In genomic region chr18:62566199-62566598, GRCh38 we compare ENCODE assay signal across 9 cellular contexts. TPM values are rescaled to one million over a fixed set of nuclear protein-coding genes. Genes with fewer than 3 reads are reported as not detected.
DNase-seq lines count a peak whose midpoint lies in the region; ATAC-seq and TF ChIP-seq lines count a peak whose summit lies in the region.
"Had no signal": no experiment of that assay in that cellular context is flagged by ENCODE, and none has a peak within 500 bp of the region (broad histone marks: within the 10 kb centered on the region; RNA-seq: fewer than 3 reads in every experiment).

No MANE protein-coding gene starts in this region.

- H3K27me3 ChIP-seq in RWPE2 (ENCODE audit: insufficient read depth, poor library complexity, severe bottlenecking): no peaks in the 10 kb centered on the region

- no peak overlapping the region for H3K27ac ChIP-seq in RWPE2 (ENCODE audit: poor library complexity, severe bottlenecking)
- H3K27ac ChIP-seq: KMS-11 had no signal

- no peaks in the 10 kb centered on the region for H3K27me3 Mint-ChIP-seq in activated T-cell treated with anti-CD3 and anti-CD28 coated beads, Interleukin-2, amount 50 U/mL, for 24 hours
- no peaks in the 10 kb centered on the region for H3K27me3 Mint-ChIP-seq in activated T-cell treated with anti-CD3 and anti-CD28 coated beads, Interleukin-2, amount 50 U/mL, for 4 hours (ENCODE audit: low read depth)

- H3K4me1 Mint-ChIP-seq in activated T-cell treated with anti-CD3 and anti-CD28 coated beads, Interleukin-2, amount 50 U/mL, for 24 hours (ENCODE audit: low read depth): peaks cover 9% of the 10 kb centered on the region
- peaks cover 3% of the 10 kb centered on the region for H3K4me1 Mint-ChIP-seq in activated T-cell treated with anti-CD3 and anti-CD28 coated beads, Interleukin-2, amount 50 U/mL, for 4 hours (ENCODE audit: low read depth)

- H3K9me3 ChIP-seq in RWPE2 (ENCODE audit: severe bottlenecking): no peaks in the 10 kb centered on the region

- no peaks in the 10 kb centered on the region for H3K9me3 Mint-ChIP-seq in activated T-cell treated with anti-CD3 and anti-CD28 coated beads, Interleukin-2, amount 50 U/mL, for 24 hours
- H3K9me3 Mint-ChIP-seq in activated T-cell treated with anti-CD3 and anti-CD28 coated beads, Interleukin-2, amount 50 U/mL, for 4 hours: no peaks in the 10 kb centered on the region

- H3K4me1 ChIP-seq in RWPE2 (ENCODE audit: insufficient read depth, poor library complexity, severe bottlenecking): no peaks in the 10 kb centered on the region

- peaks cover 93% of the 10 kb centered on the region for H3K36me3 Mint-ChIP-seq in activated T-cell treated with anti-CD3 and anti-CD28 coated beads, Interleukin-2, amount 50 U/mL, for 24 hours (ENCODE audit: low read depth)
- peaks cover 65% of the 10 kb centered on the region for H3K36me3 Mint-ChIP-seq in activated T-cell treated with anti-CD3 and anti-CD28 coated beads, Interleukin-2, amount 50 U/mL, for 4 hours (ENCODE audit: insufficient read depth)

- H3K4me3 Mint-ChIP-seq in activated T-cell treated with anti-CD3 and anti-CD28 coated beads, Interleukin-2, amount 50 U/mL, for 24 hours: no peak overlapping the region
- H3K4me3 Mint-ChIP-seq in activated T-cell treated with anti-CD3 and anti-CD28 coated beads, Interleukin-2, amount 50 U/mL, for 4 hours: no peak overlapping the region

- peak; percentile 35 for TF ChIP-seq CTCF in RWPE2 (IDR thresholded peaks at IDR 0.05; ENCODE audit: poor library complexity, severe bottlenecking)

- peaks cover 55% of the 10 kb centered on the region for H3K36me3 ChIP-seq in RWPE2 (ENCODE audit: low read depth)

- H3K27ac Mint-ChIP-seq in activated T-cell treated with anti-CD3 and anti-CD28 coated beads, Interleukin-2, amount 50 U/mL, for 24 hours: peak overlapping the region; percentile 35

- no peak overlapping the region for H3K4me3 ChIP-seq in RWPE2 (ENCODE audit: severe bottlenecking)

- no peak for DNase-seq in activated T-cell treated with anti-CD3 and anti-CD28 coated beads, Interleukin-2, amount 50 U/mL, for 24 hours
- no peak for DNase-seq in activated T-cell treated with anti-CD3 and anti-CD28 coated beads, Interleukin-2, amount 50 U/mL, for 4 hours
- DNase-seq in RWPE2 (ENCODE audit: low spot score): no peak
- DNase-seq in glomerular visceral epithelial cell (ENCODE audit: extremely low spot score): peak; percentile 29
- peak; percentile 17 for DNase-seq in stromal cell of bone marrow (ENCODE audit: low read depth)
- no peak for DNase-seq in stimulated activated CD8-positive, alpha-beta memory T cell treated with anti-CD3 and anti-CD28 coated beads, Interleukin-4, amount 100 ng/mL, for 48 hours
- DNase-seq in HK-2 (ENCODE audit: unreplicated experiment): no peak

- ATAC-seq in activated T-cell treated with anti-CD3 and anti-CD28 coated beads, Interleukin-2, amount 50 U/mL, for 4 hours: no peak
- no peak for ATAC-seq in RWPE2 (ENCODE audit: low read depth)
- no peak for ATAC-seq in HG03521 (IDR thresholded peaks at IDR 0.05; ENCODE audit: unreplicated experiment)

RNA-seq across cellular contexts. Expression of gene ZCCHC2, which starts 43.4 kb away (rescaled TPM):
- total RNA-seq in activated T-cell treated with anti-CD3 and anti-CD28 coated beads, Interleukin-2, amount 50 U/mL, for 4 hours: 10 to 100 TPM; 31.9 to 39.5 (median 35.7) TPM

Comparison
In these comparisons a context has a peak if more than half of its experiments do, and no peak if none do; other contexts are left out.
1. DNase-seq: peak in glomerular visceral epithelial cell (single experiment) and stromal cell of bone marrow (single experiment); none in activated T-cell treated with anti-CD3 and anti-CD28 coated beads, Interleukin-2, amount 50 U/mL, for 24 hours (single experiment), activated T-cell treated with anti-CD3 and anti-CD28 coated beads, Interleukin-2, amount 50 U/mL, for 4 hours (single experiment), RWPE2 (single experiment), stimulated activated CD8-positive, alpha-beta memory T cell treated with anti-CD3 and anti-CD28 coated beads, Interleukin-4, amount 100 ng/mL, for 48 hours (single experiment) and HK-2 (single experiment).